11 cellular contexts compared by ENCODE assay signal in the genomic region with DNA sequence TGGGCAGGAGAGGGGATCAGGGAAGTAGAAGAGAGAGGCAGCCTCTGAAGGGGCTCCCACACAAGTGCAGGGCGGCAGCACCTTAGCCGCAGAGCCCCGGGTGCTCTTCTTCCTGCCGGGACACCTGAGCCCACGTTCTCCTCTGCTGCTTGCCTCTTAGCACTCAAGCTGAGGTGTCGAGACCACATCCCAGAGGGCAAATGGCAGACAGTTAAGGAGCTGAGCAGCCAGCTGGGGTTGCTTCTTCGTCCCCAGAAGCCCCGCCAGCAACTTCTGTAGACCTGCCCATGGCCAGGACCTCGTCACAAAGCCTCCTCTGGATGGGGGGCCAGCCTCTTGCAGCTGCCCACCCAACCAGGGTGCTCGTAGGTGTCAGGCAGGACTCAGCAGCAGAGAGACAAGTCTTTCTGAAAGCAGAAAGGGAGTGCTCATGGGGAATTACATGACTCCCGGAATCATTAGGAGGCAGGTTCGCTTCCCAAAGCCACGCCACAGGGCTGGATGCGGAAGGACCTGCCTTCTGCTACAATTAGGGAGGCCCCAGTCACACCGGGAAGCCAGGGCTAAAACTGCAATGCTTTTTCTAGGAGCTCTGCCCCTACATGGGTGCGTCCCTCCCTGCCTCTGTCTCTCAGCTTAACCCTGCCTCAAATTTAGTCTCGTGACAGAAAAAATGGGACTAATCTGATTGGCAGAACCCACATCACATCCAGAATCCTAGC.
DNase-seq lines count a peak whose midpoint lies in the region; TF ChIP-seq lines count a peak whose summit lies in the region.
"Had no signal": no experiment of that assay in that cellular context is flagged by ENCODE, and none has a peak within 500 bp of the region (broad histone marks: within the 10 kb centered on the region; RNA-seq: fewer than 3 reads in every experiment).

No MANE protein-coding gene starts in this region.

- H3K27ac ChIP-seq in spleen: peak overlapping the region in 1 of 8 donors; percentile 10

- H3K27me3 ChIP-seq in spleen (replicated peaks in 1 of 7): peaks cover 0 to 5% (median 0%) of the 10 kb centered on the region in 7 donors

- DNase-seq in activated CD8-positive, alpha-beta memory T cell treated with anti-CD3 and anti-CD28 coated beads for 24 hours: peak; percentile 68
- DNase-seq in activated CD8-positive, alpha-beta memory T cell treated with anti-CD3 and anti-CD28 coated beads, Interleukin-2, amount 50 U/mL, for 48 hours: no peak
- DNase-seq in activated CD8-positive, alpha-beta memory T cell treated with anti-CD3 and anti-CD28 coated beads, Interleukin-2, amount 50 U/mL, for 4 hours: peak; percentile 20
- DNase-seq in glutamatergic neuron (no peak), spleen (peak; percentile 82), NCI-H446 (lab: John Stamatoyannopoulos, UW) (no peak), inferior parietal cortex (ENCODE audit: extremely low spot score) (no peak), NCI-H2196 (lab: John Stamatoyannopoulos, UW; ENCODE audit: unreplicated experiment) (no peak)
- DNase-seq: IMR-90, NCI-H2029 treated with DMSO at 0.1 percent for 48 hours had no signal

- H3K4me1 Mint-ChIP-seq in glutamatergic neuron (ENCODE audit: low read depth, unreplicated experiment): peaks cover 20% of the 10 kb centered on the region

- WGBS in spleen, 5 donors: 50 to 68% (median 63%) methylated on average over 16 to 17 of the region's 17 CpGs

- H3K9me3 ChIP-seq in spleen: peaks cover 0 to 6% (median 2%) of the 10 kb centered on the region in 8 donors

- H3K36me3 ChIP-seq in spleen: no peaks in the 10 kb centered on the region

- peaks cover 13% of the 10 kb centered on the region for H3K9me3 Mint-ChIP-seq in glutamatergic neuron (ENCODE audit: unreplicated experiment)

- H3K27ac Mint-ChIP-seq in glutamatergic neuron (ENCODE audit: unreplicated experiment): peak overlapping the region; percentile 31
- H3K27ac Mint-ChIP-seq: mesothelial cell of epicardium had no signal

- H3K36me3 Mint-ChIP-seq in glutamatergic neuron (ENCODE audit: unreplicated experiment): peaks cover 23% of the 10 kb centered on the region

- H3K27me3 Mint-ChIP-seq in glutamatergic neuron (ENCODE audit: unreplicated experiment): peaks cover 1% of the 10 kb centered on the region

- TF ChIP-seq POLR2A in spleen (IDR thresholded peaks at IDR 0.05): no peak

- intact Hi-C loops in spleen (cut with DNase I; ENCODE audit: low total_unique reads): no loop called here

- no peak overlapping the region for H3K4me3 Mint-ChIP-seq in glutamatergic neuron (ENCODE audit: unreplicated experiment)
- H3K4me3 Mint-ChIP-seq: mesothelial cell of epicardium had no signal

- no peak overlapping the region for H3K4me3 ChIP-seq in spleen

- H3K4me1 ChIP-seq in spleen: peaks cover 5 to 55% (median 39%) of the 10 kb centered on the region in 6 donors

- TF ChIP-seq CTCF in glutamatergic neuron (IDR thresholded peaks at IDR 0.05; ENCODE audit: partially characterized antibody, unreplicated experiment) (no peak), spleen (IDR thresholded peaks at IDR 0.05 in 8 of 11, conservative IDR thresholded peaks at IDR 0.05 in 3 of 11) (no peak)

Comparison
In these comparisons a context has a peak if more than half of its experiments do, and no peak if none do; other contexts are left out.
1. DNase-seq: peak in activated CD8-positive, alpha-beta memory T cell treated with anti-CD3 and anti-CD28 coated beads for 24 hours (single experiment), activated CD8-positive, alpha-beta memory T cell treated with anti-CD3 and anti-CD28 coated beads, Interleukin-2, amount 50 U/mL, for 4 hours (single experiment) and spleen (single experiment); none in activated CD8-positive, alpha-beta memory T cell treated with anti-CD3 and anti-CD28 coated beads, Interleukin-2, amount 50 U/mL, for 48 hours (single experiment), glutamatergic neuron (single experiment), NCI-H446 (0 of 2), inferior parietal cortex (single experiment) and NCI-H2196 (single experiment).